In genomic region chr15:69556344-69556743, GRCh38 we compare ENCODE assay signal across 14 cellular contexts.
DNase-seq lines count a peak whose midpoint lies in the region; ATAC-seq, FAIRE-seq and TF ChIP-seq lines count a peak whose summit lies in the region.
"Had no signal": no experiment of that assay in that cellular context is flagged by ENCODE, and none has a peak within 500 bp of the region (broad histone marks: within the 10 kb centered on the region; RNA-seq: fewer than 3 reads in every experiment).

No MANE protein-coding gene starts in this region.

- H2AFZ ChIP-seq in GM23248, result no peak overlapping the region

- H3K79me2 ChIP-seq in GM23248 (ENCODE audit: insufficient read depth), result no peaks in the 10 kb centered on the region

- no peak overlapping the region for H3K9ac ChIP-seq in GM23248
- H3K9ac ChIP-seq in adipocyte (ENCODE audit: low read length), result no peak overlapping the region

- H3F3A ChIP-seq in GM23248 (ENCODE audit: insufficient read depth), result peaks cover 12% of the 10 kb centered on the region

- TF ChIP-seq CTCF in A549 (IDR thresholded peaks at IDR 0.05), result no peak

- CTCF ChIA-PET in A549 (lab: Yijun Ruan, JAX), result interaction anchor here (0.6 to 2.6 kb wide), 8 partner anchors 9 to 911 kb away, joined by 3 to 12 read pairs (median 4); no protein-coding TSS in a partner anchor
- CTCF ChIA-PET in activated CD4-positive, alpha-beta T cell treated with anti-CD3 and anti-CD28 coated beads, Interleukin-2, amount 10 ng/mL, durations not matched to agents 7 days and 5 days (lab: Charles Lee), result no interaction called here

- peaks cover 11% of the 10 kb centered on the region for H3K9me3 Mint-ChIP-seq in activated T-cell treated with anti-CD3 and anti-CD28 coated beads, Interleukin-2, amount 50 U/mL, for 4 hours
- H3K9me3 Mint-ChIP-seq in activated CD4-positive, alpha-beta T cell treated with anti-CD3 and anti-CD28 coated beads, Interleukin-2, amount 10 ng/mL, durations not matched to agents 7 days and 5 days, result peaks cover 11% of the 10 kb centered on the region

- ATAC-seq in A549, result peak in 1 of 2 experiments; percentile 18; a peak in 2 of 6 replicates
- no peak for ATAC-seq in activated T-cell treated with anti-CD3 and anti-CD28 coated beads, Interleukin-2, amount 50 U/mL, for 4 hours
- ATAC-seq: GM12878, HCT116 had no signal

- no peak for TF ChIP-seq RAD21 in A549 (conservative IDR thresholded peaks at IDR 0.05 in 1 of 2, IDR thresholded peaks at IDR 0.05 in 1 of 2)

- H3K4me3 Mint-ChIP-seq in activated T-cell treated with anti-CD3 and anti-CD28 coated beads, Interleukin-2, amount 50 U/mL, for 4 hours, result no peak overlapping the region
- H3K4me3 Mint-ChIP-seq in activated CD4-positive, alpha-beta T cell treated with anti-CD3 and anti-CD28 coated beads, Interleukin-2, amount 10 ng/mL, durations not matched to agents 7 days and 5 days, result no peak overlapping the region

- no peaks in the 10 kb centered on the region for H3K9me2 ChIP-seq in GM23248 (ENCODE audit: insufficient read depth)

- H4K20me1 ChIP-seq in GM23248 (ENCODE audit: insufficient read depth), result no peaks in the 10 kb centered on the region

- POLR2A ChIA-PET in A549 (lab: Yijun Ruan, JAX), result interaction anchor here (1.4 to 2.2 kb wide), 3 partner anchors 36 to 104 kb away, joined by 5 to 18 read pairs (median 15); partner anchors contain the start of gene RPLP1
- POLR2A ChIA-PET in activated CD4-positive, alpha-beta T cell treated with anti-CD3 and anti-CD28 coated beads, Interleukin-2, amount 10 ng/mL, durations not matched to agents 7 days and 5 days (lab: Charles Lee), result no interaction called here

- 91% methylated on average over 1 of the region's 1 CpG for WGBS in A549 (ENCODE audit: missing lambda C conversion rate)
- WGBS in GM23248 (ENCODE audit: low coverage in 1 of 2, low lambda C conversion rate in 2 of 2, missing lambda C conversion rate in 2 of 2), 2 experiments, result 100% methylated on average over 1 of the region's 1 CpG

- no peak overlapping the region for H3K4me3 ChIP-seq in A549
- no peak overlapping the region for H3K4me3 ChIP-seq in GM23248
- no peak overlapping the region for H3K4me3 ChIP-seq in adipocyte (ENCODE audit: low read length)
- H3K4me3 ChIP-seq in SJCRH30, result no peak overlapping the region
- H3K4me3 ChIP-seq: GM12878 had no signal

- H3K9me3 ChIP-seq in A549, result peaks cover 17% of the 10 kb centered on the region
- H3K9me3 ChIP-seq in GM23248 (ENCODE audit: low read depth), result no peaks in the 10 kb centered on the region
- H3K9me3 ChIP-seq in adipocyte (ENCODE audit: control insufficient read depth, low read length), result peaks cover 14% of the 10 kb centered on the region
- H3K9me3 ChIP-seq in SJCRH30 (replicated peaks), result peaks cover 10% of the 10 kb centered on the region

- peaks cover 71% of the 10 kb centered on the region for H3K4me1 ChIP-seq in A549
- peaks cover 24% of the 10 kb centered on the region for H3K4me1 ChIP-seq in GM23248 (ENCODE audit: insufficient read depth)
- peaks cover 29% of the 10 kb centered on the region for H3K4me1 ChIP-seq in adipocyte (ENCODE audit: control insufficient read depth, insufficient read depth, low read length)
- H3K4me1 ChIP-seq in SJCRH30, result peaks cover 43% of the 10 kb centered on the region

- H3K27me3 Mint-ChIP-seq in activated T-cell treated with anti-CD3 and anti-CD28 coated beads, Interleukin-2, amount 50 U/mL, for 4 hours (ENCODE audit: low read depth), result no peaks in the 10 kb centered on the region
- H3K27me3 Mint-ChIP-seq in activated CD4-positive, alpha-beta T cell treated with anti-CD3 and anti-CD28 coated beads, Interleukin-2, amount 10 ng/mL, durations not matched to agents 7 days and 5 days, result no peaks in the 10 kb centered on the region

- TF ChIP-seq EP300 in A549 (IDR thresholded peaks at IDR 0.05), result no peak

- H3K36me3 ChIP-seq in GM23248 (ENCODE audit: low read depth) (no peaks in the 10 kb centered on the region), adipocyte (ENCODE audit: control insufficient read depth, insufficient read depth, low read length, severe bottlenecking) (no peaks in the 10 kb centered on the region), SJCRH30 (no peaks in the 10 kb centered on the region)

- TF ChIP-seq POLR2A in A549 (IDR thresholded peaks at IDR 0.05; ENCODE audit: low read length), result no peak

- H3K4me2 ChIP-seq in A549 (peak overlapping the region; percentile 81), GM23248 (ENCODE audit: unreplicated experiment) (peak overlapping the region; percentile 73)

- FAIRE-seq in A549 (lab: Jason Lieb, UNC), result peak; percentile 73
- FAIRE-seq: GM12878 had no signal

- H3K27ac Mint-ChIP-seq in activated CD4-positive, alpha-beta T cell treated with anti-CD3 and anti-CD28 coated beads, Interleukin-2, amount 10 ng/mL, durations not matched to agents 7 days and 5 days, result no peak overlapping the region

- in situ Hi-C loops in GM23248 (cut with MboI), result no loop called here

- H3K4me1 Mint-ChIP-seq in activated T-cell treated with anti-CD3 and anti-CD28 coated beads, Interleukin-2, amount 50 U/mL, for 4 hours (ENCODE audit: low read depth), result no peaks in the 10 kb centered on the region
- H3K4me1 Mint-ChIP-seq in activated CD4-positive, alpha-beta T cell treated with anti-CD3 and anti-CD28 coated beads, Interleukin-2, amount 10 ng/mL, durations not matched to agents 7 days and 5 days, result no peaks in the 10 kb centered on the region

- no peaks in the 10 kb centered on the region for H3K36me3 Mint-ChIP-seq in activated T-cell treated with anti-CD3 and anti-CD28 coated beads, Interleukin-2, amount 50 U/mL, for 4 hours (ENCODE audit: insufficient read depth)
- peaks cover 2% of the 10 kb centered on the region for H3K36me3 Mint-ChIP-seq in activated CD4-positive, alpha-beta T cell treated with anti-CD3 and anti-CD28 coated beads, Interleukin-2, amount 10 ng/mL, durations not matched to agents 7 days and 5 days (ENCODE audit: low read depth)

- H3K27me3 ChIP-seq in GM23248 (replicated peaks; ENCODE audit: insufficient read depth) (no peaks in the 10 kb centered on the region; the same call in 1 of the 2 replicates), adipocyte (replicated peaks; ENCODE audit: control insufficient read depth, insufficient read depth, low read length) (peaks cover 10% of the 10 kb centered on the region), SJCRH30 (no peaks in the 10 kb centered on the region)

- DNase-seq in A549 (ENCODE audit: low read depth in 1 of 2, low spot score in 1 of 2) (peak in 1 of 2 experiments; percentile 74), GM23248 (peak; percentile 19), adipocyte (ENCODE audit: low read depth) (peak; percentile 14), mucosa of gallbladder (ENCODE audit: low spot score) (peak; percentile 38), EL (no peak), SJCRH30 (no peak)
- no peak for DNase-seq in activated T-cell treated with anti-CD3 and anti-CD28 coated beads, Interleukin-2, amount 50 U/mL, for 4 hours
- no peak for DNase-seq in activated CD4-positive, alpha-beta T cell treated with anti-CD3 and anti-CD28 coated beads, Interleukin-2, amount 10 ng/mL, durations not matched to agents 7 days and 5 days
- DNase-seq: DMS153, NCI-H2227 treated with DMSO at 0.1 percent for 48 hours, NCI-H526, SHP77 had no signal

- H3K27ac ChIP-seq in A549 (peak overlapping the region; percentile 82 to 87), GM23248 (no peak overlapping the region), SJCRH30 (no peak overlapping the region)

TF ChIP-seq in A549, 52 proteins besides CTCF, POLR2A, EP300 and RAD21:
- TF ChIP-seq BCL3 (IDR thresholded peaks at IDR 0.05) (no peak), JUNB (IDR thresholded peaks at IDR 0.05) (no peak; the same call in 1 of the 2 replicates), MAX (IDR thresholded peaks at IDR 0.05) (no peak), ZC3H11A (IDR thresholded peaks at IDR 0.05) (no peak), RARB (CRISPR knock-in tag; IDR thresholded peaks at IDR 0.05) (no peak)

Comparison
In these comparisons a context has a peak if more than half of its experiments do, and no peak if none do; other contexts are left out.
1. DNase-seq: peak in GM23248 (single experiment), adipocyte (single experiment) and mucosa of gallbladder (single experiment); none in activated T-cell treated with anti-CD3 and anti-CD28 coated beads, Interleukin-2, amount 50 U/mL, for 4 hours (single experiment), EL (single experiment), activated CD4-positive, alpha-beta T cell treated with anti-CD3 and anti-CD28 coated beads, Interleukin-2, amount 10 ng/mL, durations not matched to agents 7 days and 5 days (single experiment) and SJCRH30 (0 of 2).
2. H3K27ac ChIP-seq: peak in A549 (2 of 2); none in GM23248 (single experiment) and SJCRH30 (single experiment).